ENCODE assay signal across 7 cellular contexts in the genomic region with DNA sequence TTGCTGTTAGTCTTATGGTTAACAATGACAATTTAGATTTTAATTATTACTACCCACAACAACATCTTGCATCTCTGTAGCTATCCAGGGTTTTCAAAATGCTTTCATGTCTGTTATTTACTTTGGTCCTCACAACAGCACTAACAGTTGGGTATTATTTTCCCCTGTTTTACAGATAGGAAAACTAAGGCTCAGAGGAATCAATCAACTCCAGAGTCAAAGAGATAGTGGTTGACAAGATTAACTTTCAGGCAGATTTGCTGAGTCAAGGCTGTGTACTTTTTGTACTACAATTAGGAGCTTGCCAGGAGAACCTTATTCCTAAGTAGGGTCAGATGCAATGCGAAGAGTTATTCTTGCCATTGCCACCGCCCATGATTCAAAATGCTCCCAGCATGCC.
"Had no signal": no experiment of that assay in that cellular context is flagged by ENCODE, and none has a peak within 500 bp of the region (broad histone marks: within the 10 kb centered on the region; RNA-seq: fewer than 3 reads in every experiment).

No MANE protein-coding gene starts in this region.

- H3K4me3 Mint-ChIP-seq: GM23338, H9 had no signal

- DNase-seq: H9, IMR-90, KBM-7 had no signal

- FAIRE-seq: H1, HTR-8/SVneo had no signal

- H3K27ac Mint-ChIP-seq: GM23338 had no signal

- H3K4me2 ChIP-seq: GM23338, KMS-11 had no signal

- H3K9ac ChIP-seq: KMS-11 had no signal

- H3K4me3 ChIP-seq: GM23338 had no signal

- H3K27ac ChIP-seq: KMS-11 had no signal

- ATAC-seq: GM23338 had no signal
